ENCODE assay signal across 13 cellular contexts in genomic region chr15:63856711-63857458, GRCh38. TPM values are rescaled to one million over a fixed set of nuclear protein-coding genes. Genes with fewer than 3 reads are reported as not detected.
A peak's percentile ranks its signal among the peaks of the same experiment; 100 is the strongest.
DNase-seq lines count a peak whose midpoint lies in the region; ATAC-seq and TF ChIP-seq lines count a peak whose summit lies in the region.
"Had no signal": no experiment of that assay in that cellular context is flagged by ENCODE, and none has a peak within 500 bp of the region (broad histone marks: within the 10 kb centered on the region; RNA-seq: fewer than 3 reads in every experiment).

No MANE protein-coding gene starts in this region.

- no peaks in the 10 kb centered on the region for H3K9me3 ChIP-seq in SK-N-SH
- H3K9me3 ChIP-seq: A549, thyroid gland had no signal

- no peak overlapping the region for H2AFZ ChIP-seq in SK-N-SH (ENCODE audit: low read depth)

- POLR2A ChIA-PET in activated CD4-positive, alpha-beta T cell treated with anti-CD3 and anti-CD28 coated beads for 36 hours (lab: Charles Lee): interaction anchor here (0.7 kb wide), 1 partner anchor 377 kb away, joined by 3 read pairs; no protein-coding TSS in a partner anchor
- POLR2A ChIA-PET in SK-N-SH (lab: Yijun Ruan, JAX): no interaction called here

- H3K4me1 ChIP-seq in SK-N-SH (ENCODE audit: control insufficient read depth in 1 of 2, insufficient read depth in 2 of 2, low read depth in 1 of 2, low read length in 1 of 2): peaks cover 12 to 14% of the 10 kb centered on the region in 2 experiments
- H3K4me1 ChIP-seq: thyroid gland had no signal

- no peaks in the 10 kb centered on the region for H3K27me3 ChIP-seq in SK-N-SH (ENCODE audit: insufficient read depth)
- H3K27me3 ChIP-seq: thyroid gland had no signal

- H3K4me2 ChIP-seq in SK-N-SH: peak overlapping the region; percentile 9
- H3K4me2 ChIP-seq: A549 had no signal

- peaks cover 61% of the 10 kb centered on the region for H3K4me1 Mint-ChIP-seq in activated CD4-positive, alpha-beta T cell treated with anti-CD3 and anti-CD28 coated beads for 36 hours

- TF ChIP-seq CTCF in SK-N-SH (IDR thresholded peaks at IDR 0.05): no peak
- TF ChIP-seq CTCF in fibroblast of pulmonary artery (IDR thresholded peaks at IDR 0.05; ENCODE audit: low read length, missing control alignments): no peak

- H3K9me3 Mint-ChIP-seq in activated CD4-positive, alpha-beta T cell treated with anti-CD3 and anti-CD28 coated beads for 36 hours (ENCODE audit: low read depth): no peaks in the 10 kb centered on the region

- peaks cover 10% of the 10 kb centered on the region for H3F3A ChIP-seq in SK-N-SH (replicated peaks; ENCODE audit: insufficient read depth)

- H3K27ac ChIP-seq in SK-N-SH (ENCODE audit: low read depth in 2 of 2, low read length in 1 of 2): peak overlapping the region; percentile 14 to 54; a peak in 3 of 4 replicates
- H3K27ac ChIP-seq: A549, thyroid gland had no signal

- no peak overlapping the region for H3K9ac ChIP-seq in SK-N-SH

- CTCF ChIA-PET in activated CD4-positive, alpha-beta T cell treated with anti-CD3 and anti-CD28 coated beads for 36 hours (lab: Charles Lee): interaction anchor here (0.6 to 1.0 kb wide), 5 partner anchors 10 to 299 kb away, joined by 3 to 6 read pairs (median 3); no protein-coding TSS in a partner anchor
- CTCF ChIA-PET in SK-N-SH (lab: Yijun Ruan, JAX): interaction anchor here (0.8 kb wide), 1 partner anchor 105 kb away, joined by 3 read pairs; no protein-coding TSS in a partner anchor

- no peaks in the 10 kb centered on the region for H3K9me2 ChIP-seq in SK-N-SH

- H3K4me3 ChIP-seq in SK-N-SH (ENCODE audit: low read depth in 2 of 2, low read length in 1 of 2): no peak overlapping the region
- no peak overlapping the region for H3K4me3 ChIP-seq in fibroblast of pulmonary artery (replicated peaks; ENCODE audit: low read depth, low read length)
- H3K4me3 ChIP-seq: A549, thyroid gland had no signal

- no peak for DNase-seq in activated CD4-positive, alpha-beta T cell treated with anti-CD3 and anti-CD28 coated beads for 36 hours
- no peak for DNase-seq in activated CD4-positive, alpha-beta T cell treated with anti-CD3 and anti-CD28 coated beads for 1 hour
- DNase-seq in SK-N-SH (no peak), fibroblast of pulmonary artery (ENCODE audit: low read depth) (peak; percentile 73), pulmonary artery endothelial cell (ENCODE audit: low read depth, low spot score) (peak; percentile 82), NCI-H1436 (lab: John Stamatoyannopoulos, UW) (no peak)
- DNase-seq: KBM-7, NCI-H2081 treated with DMSO at 0.1 percent for 48 hours, T1000, thyroid gland had no signal

- ATAC-seq in activated CD4-positive, alpha-beta T cell treated with anti-CD3 and anti-CD28 coated beads for 36 hours: no peak
- ATAC-seq in GM18873 (IDR thresholded peaks at IDR 0.05; ENCODE audit: low FRiP score, unreplicated experiment) (no peak), HG03039 (IDR thresholded peaks at IDR 0.05; ENCODE audit: unreplicated experiment) (no peak)

- H4K20me1 ChIP-seq in SK-N-SH (ENCODE audit: insufficient read depth): no peaks in the 10 kb centered on the region

- peaks cover 4% of the 10 kb centered on the region for H3K36me3 Mint-ChIP-seq in activated CD4-positive, alpha-beta T cell treated with anti-CD3 and anti-CD28 coated beads for 36 hours (ENCODE audit: low read depth)

- no peak overlapping the region for H3K4me3 Mint-ChIP-seq in activated CD4-positive, alpha-beta T cell treated with anti-CD3 and anti-CD28 coated beads for 36 hours

- peak overlapping the region; percentile 79 for H3K27ac Mint-ChIP-seq in activated CD4-positive, alpha-beta T cell treated with anti-CD3 and anti-CD28 coated beads for 36 hours

- 89% methylated on average over 4 of the region's 4 CpGs for WGBS in SK-N-SH (ENCODE audit: low lambda C conversion rate)

- TF ChIP-seq EP300 in SK-N-SH (IDR thresholded peaks at IDR 0.05; ENCODE audit: borderline replicate concordance in 1 of 2, low read depth in 1 of 2, low read length in 1 of 2): no peak

- no peaks in the 10 kb centered on the region for H3K27me3 Mint-ChIP-seq in activated CD4-positive, alpha-beta T cell treated with anti-CD3 and anti-CD28 coated beads for 36 hours

- H3K36me3 ChIP-seq in SK-N-SH (replicated peaks in 1 of 2; ENCODE audit: control insufficient read depth in 1 of 2, insufficient read depth in 2 of 2, low read length in 1 of 2): no peaks in the 10 kb centered on the region
- H3K36me3 ChIP-seq: thyroid gland had no signal

- H3K79me2 ChIP-seq in SK-N-SH (ENCODE audit: insufficient read depth): no peaks in the 10 kb centered on the region

- TF ChIP-seq RAD21 in SK-N-SH (IDR thresholded peaks at IDR 0.05; ENCODE audit: low read length): no peak

- intact Hi-C loops in activated CD4-positive, alpha-beta T cell treated with anti-CD3 and anti-CD28 coated beads for 36 hours (cut with DNase I, micrococcal nuclease): no loop called here

TF ChIP-seq in SK-N-SH, 30 proteins besides CTCF, POLR2A, EP300 and RAD21:
- peak; percentile 38; the same call in 1 of the 2 replicates for TF ChIP-seq TCF12 (IDR thresholded peaks at IDR 0.05)
- TF ChIP-seq GATA2 (CRISPR knock-in tag; IDR thresholded peaks at IDR 0.05): no peak
- TF ChIP-seq MEF2A (IDR thresholded peaks at IDR 0.05; ENCODE audit: borderline replicate concordance, low read depth): peak; percentile 61; the same call in 1 of the 2 replicates

RNA-seq across cellular contexts. Expression of gene HERC1, which starts 23.1 kb away (rescaled TPM):
- 10 to 100 TPM; 62.8 to 66.0 TPM for total RNA-seq in activated CD4-positive, alpha-beta T cell treated with anti-CD3 and anti-CD28 coated beads for 36 hours
- polyA plus RNA-seq in SK-N-SH (2012; rRNA removed): 15.8 and 17.6 TPM in 2 replicates
- polyA plus RNA-seq in SK-N-SH (2012; cell fraction: cytosol; rRNA removed): 12.0 and 16.9 TPM in 2 replicates
- 28.1 and 40.4 TPM in 2 replicates for polyA plus RNA-seq in SK-N-SH (2012; cell fraction: nucleus; rRNA removed)
- total RNA-seq in pulmonary artery endothelial cell: 136 and 205 TPM in 2 replicates

Comparison
In these comparisons a context has a peak if more than half of its experiments do, and no peak if none do; other contexts are left out.
1. DNase-seq: peak in fibroblast of pulmonary artery (single experiment) and pulmonary artery endothelial cell (single experiment); none in activated CD4-positive, alpha-beta T cell treated with anti-CD3 and anti-CD28 coated beads for 36 hours (single experiment), activated CD4-positive, alpha-beta T cell treated with anti-CD3 and anti-CD28 coated beads for 1 hour (single experiment), SK-N-SH (single experiment) and NCI-H1436 (single experiment).